11 cellular contexts compared by ENCODE assay signal in genomic region chr15:80906159-80906775, GRCh38.
DNase-seq lines count a peak whose midpoint lies in the region; ATAC-seq and TF ChIP-seq lines count a peak whose summit lies in the region.
"Had no signal": no experiment of that assay in that cellular context is flagged by ENCODE, and none has a peak within 500 bp of the region (broad histone marks: within the 10 kb centered on the region; RNA-seq: fewer than 3 reads in every experiment).

No MANE protein-coding gene starts in this region.

- TF ChIP-seq CTCF in foreskin fibroblast (IDR thresholded peaks at IDR 0.05; ENCODE audit: low read depth, low read length): no peak

- in situ Hi-C loops in Caki2 (cut with HindIII; ENCODE audit: low pct_unique_long_range_greater_than_20kb, low sequenced_read_pairs): no loop called here

- H3K36me3 ChIP-seq in MG63: no peaks in the 10 kb centered on the region
- H3K36me3 ChIP-seq: WERI-Rb-1 had no signal

- ATAC-seq in HG03039 (IDR thresholded peaks at IDR 0.05; ENCODE audit: unreplicated experiment): no peak
- ATAC-seq: naive thymus-derived CD4-positive, alpha-beta T cell had no signal

- no peak overlapping the region for H3K4me3 ChIP-seq in MG63
- H3K4me3 ChIP-seq in foreskin fibroblast (ENCODE audit: low read depth in 1 of 2, low read length in 2 of 2): no peak overlapping the region

- no peaks in the 10 kb centered on the region for H3K27me3 ChIP-seq in MG63

- no peaks in the 10 kb centered on the region for H3K9me3 ChIP-seq in MG63

- DNase-seq in Caki2 (ENCODE audit: low read depth) (peak; percentile 30), MG63 (peak; percentile 31), NCI-H774 (lab: John Stamatoyannopoulos, UW) (peak; percentile 27), foreskin fibroblast (peak; percentile 9 to 16), T1000 (lab: John Stamatoyannopoulos, UW) (no peak), HT-29 (ENCODE audit: low spot score) (no peak), HUDEP-2 (lab: John Stamatoyannopoulos, UW; ENCODE audit: unreplicated experiment in 76 of 76) (no peak)
- DNase-seq: naive thymus-derived CD4-positive, alpha-beta T cell; stimulated activated CD4-positive, alpha-beta T cell treated with anti-CD3 and anti-CD28 coated beads, Interleukin-2, amount 100 ng/mL, for 24 hours; WERI-Rb-1 had no signal

Comparison
In these comparisons a context has a peak if more than half of its experiments do, and no peak if none do; other contexts are left out.
1. DNase-seq: peak in Caki2 (single experiment), MG63 (single experiment), NCI-H774 (single experiment) and foreskin fibroblast (2 of 2); none in T1000 (single experiment), HT-29 (single experiment) and HUDEP-2 (0 of 76).